In genomic region chr1:39841429-39841828, GRCh38 we compare ENCODE assay signal across 1 cellular context.
TF ChIP-seq lines count a peak whose summit lies in the region.

No MANE protein-coding gene starts in this region.

TF ChIP-seq in K562, 482 proteins besides CTCF, POLR2A, EP300 and RAD21:
- TF ChIP-seq ZNF436 (CRISPR knock-in tag; IDR thresholded peaks at IDR 0.05) = no peak
- TF ChIP-seq ETS2 (tag; IDR thresholded peaks at IDR 0.05; ENCODE audit: borderline replicate concordance, poor library complexity, severe bottlenecking) = no peak
- no peak for TF ChIP-seq DEAF1 (CRISPR knock-in tag; IDR thresholded peaks at IDR 0.05)
- TF ChIP-seq DLX4 (CRISPR knock-in tag; IDR thresholded peaks at IDR 0.05) = no peak
- no peak for TF ChIP-seq RAD51 (IDR thresholded peaks at IDR 0.05; ENCODE audit: borderline replicate concordance, low read depth)
- TF ChIP-seq ILF3 (IDR thresholded peaks at IDR 0.05; ENCODE audit: borderline replicate concordance) = no peak
- TF ChIP-seq CBX8 (IDR thresholded peaks at IDR 0.05; ENCODE audit: borderline replicate concordance, extremely low read depth, low read depth, low read length, poor library complexity, severe bottlenecking) = no peak
- TF ChIP-seq HDAC6 (IDR thresholded peaks at IDR 0.05; ENCODE audit: low read depth, low read length) = no peak
- no peak for TF ChIP-seq NCOA1 (IDR thresholded peaks at IDR 0.05; ENCODE audit: low read depth)
- no peak for TF ChIP-seq BCLAF1 (IDR thresholded peaks at IDR 0.05; ENCODE audit: borderline replicate concordance in 1 of 2, control insufficient read depth in 1 of 2, low read depth in 2 of 2, low read length in 1 of 2)
- TF ChIP-seq SRSF3 (IDR thresholded peaks at IDR 0.05; ENCODE audit: insufficient read depth, low read length) = no peak
- TF ChIP-seq SAP30 (IDR thresholded peaks at IDR 0.05; ENCODE audit: borderline replicate concordance, insufficient read depth, low read depth, low read length, poor library complexity, severe bottlenecking) = no peak
- no peak for TF ChIP-seq ZNF3 (CRISPR knock-in tag; IDR thresholded peaks at IDR 0.05)
TF ChIP-seq in K562: peak in this region for 0.
